In genomic region chr5:39624890-39625289, GRCh38 we compare ENCODE assay signal across 18 cellular contexts.
DNase-seq lines count a peak whose midpoint lies in the region; ATAC-seq and TF ChIP-seq lines count a peak whose summit lies in the region.
"Had no signal": no experiment of that assay in that cellular context is flagged by ENCODE, and none has a peak within 500 bp of the region (broad histone marks: within the 10 kb centered on the region; RNA-seq: fewer than 3 reads in every experiment).

No MANE protein-coding gene starts in this region.

- H3K27ac ChIP-seq in 22Rv1 (peak overlapping the region; percentile 35), OCI-LY3 (ENCODE audit: low read length) (peak overlapping the region; percentile 54), gastroesophageal sphincter (no peak overlapping the region), WERI-Rb-1 (no peak overlapping the region), psoas muscle (no peak overlapping the region)
- H3K27ac ChIP-seq: upper lobe of left lung had no signal

- H3K9me3 ChIP-seq in OCI-LY3 (ENCODE audit: insufficient read depth, low read length) (no peaks in the 10 kb centered on the region; the same call in 1 of the 2 replicates), gastroesophageal sphincter (no peaks in the 10 kb centered on the region), mucosa of stomach (ENCODE audit: control insufficient read depth, low read length) (no peaks in the 10 kb centered on the region), WERI-Rb-1 (ENCODE audit: severe bottlenecking) (no peaks in the 10 kb centered on the region), psoas muscle (no peaks in the 10 kb centered on the region)
- H3K9me3 ChIP-seq: SK-N-SH, upper lobe of left lung had no signal

- DNase-seq in WERI-Rb-1 (no peak), AG20443 (ENCODE audit: low spot score) (no peak), NCI-H69 (lab: John Stamatoyannopoulos, UW) (no peak), psoas muscle (no peak)
- DNase-seq: activated T-cell treated with anti-CD3 and anti-CD28 coated beads, Interleukin-2, amount 50 U/mL, for 72 hours; cortex of kidney; foreskin melanocyte; NCI-H1694 treated with DMSO at 0.1 percent for 48 hours; NCI-H82; nucleus accumbens; SK-N-SH; stimulated activated CD4-positive, alpha-beta T cell treated with anti-CD3 and anti-CD28 coated beads, Interleukin-2, amount 100 ng/mL, for 24 hours; stimulated activated naive CD8-positive, alpha-beta T cell treated with anti-CD3 and anti-CD28 coated beads, Interleukin-15, amount 100 ng/mL, for 72 hours had no signal

- intact Hi-C loops in psoas muscle (cut with DNase I), result no loop called here

- H3K9ac ChIP-seq in OCI-LY3 (ENCODE audit: low read length), result no peak overlapping the region
- H3K9ac ChIP-seq in mucosa of stomach (ENCODE audit: low read length), result no peak overlapping the region
- H3K9ac ChIP-seq: SK-N-SH had no signal

- TF ChIP-seq CTCF in 22Rv1 (IDR thresholded peaks at IDR 0.05), result no peak
- no peak for TF ChIP-seq CTCF in OCI-LY3 (IDR thresholded peaks at IDR 0.05; ENCODE audit: low read depth, low read length)
- TF ChIP-seq CTCF in gastroesophageal sphincter (IDR thresholded peaks at IDR 0.05), result no peak
- TF ChIP-seq CTCF in WERI-Rb-1 (IDR thresholded peaks at IDR 0.05; ENCODE audit: low read depth, low read length), result no peak
- no peak for TF ChIP-seq CTCF in psoas muscle (IDR thresholded peaks at IDR 0.05)

- H4K20me1 ChIP-seq in OCI-LY3 (ENCODE audit: insufficient read depth, low read length), result no peaks in the 10 kb centered on the region

- ATAC-seq in gastroesophageal sphincter (peak; percentile 17), psoas muscle (no peak)
- ATAC-seq: activated T-cell treated with anti-CD3 and anti-CD28 coated beads, Interleukin-2, amount 50 U/mL, for 72 hours; stimulated activated naive CD8-positive, alpha-beta T cell treated with anti-CD3 and anti-CD28 coated beads, Interleukin-15, amount 100 ng/mL, for 72 hours had no signal

- no peaks in the 10 kb centered on the region for H3K79me2 ChIP-seq in OCI-LY3 (ENCODE audit: low read length)

- H3K36me3 ChIP-seq in OCI-LY3 (replicated peaks; ENCODE audit: low read depth, low read length) (peaks cover 5% of the 10 kb centered on the region), gastroesophageal sphincter (no peaks in the 10 kb centered on the region), mucosa of stomach (ENCODE audit: control insufficient read depth, insufficient read depth, low read length) (no peaks in the 10 kb centered on the region), WERI-Rb-1 (no peaks in the 10 kb centered on the region), psoas muscle (ENCODE audit: insufficient read depth in 1 of 2, low read depth in 1 of 2) (no peaks in the 10 kb centered on the region)
- H3K36me3 ChIP-seq: upper lobe of left lung had no signal

- no peak overlapping the region; the same call in 1 of the 2 replicates for H3K4me3 ChIP-seq in OCI-LY3 (ENCODE audit: low read length)
- H3K4me3 ChIP-seq in gastroesophageal sphincter, result no peak overlapping the region
- H3K4me3 ChIP-seq in mucosa of stomach (ENCODE audit: low read length), result peak overlapping the region; percentile 5
- H3K4me3 ChIP-seq in WERI-Rb-1 (ENCODE audit: low read depth, low read length), result no peak overlapping the region
- no peak overlapping the region for H3K4me3 ChIP-seq in psoas muscle
- H3K4me3 ChIP-seq: upper lobe of left lung had no signal

- no peak for TF ChIP-seq POLR2A in gastroesophageal sphincter (IDR thresholded peaks at IDR 0.05)

- WGBS in gastroesophageal sphincter (ENCODE audit: low coverage in 1 of 2), 2 donors, result 31 to 68% methylated on average over 2 of the region's 2 CpGs
- WGBS in psoas muscle, 3 donors, result 61 to 74% (median 62%) methylated on average over 2 of the region's 2 CpGs

- H3K4me2 ChIP-seq in OCI-LY3 (ENCODE audit: low read length), result peak overlapping the region; percentile 32
- H3K4me2 ChIP-seq: SK-N-SH had no signal

- H3K27me3 ChIP-seq in OCI-LY3 (ENCODE audit: low read depth, low read length) (no peaks in the 10 kb centered on the region), gastroesophageal sphincter (peaks cover 6% of the 10 kb centered on the region), mucosa of stomach (ENCODE audit: control insufficient read depth, insufficient read depth, low read length) (no peaks in the 10 kb centered on the region), WERI-Rb-1 (ENCODE audit: insufficient read depth, low read depth, severe bottlenecking) (no peaks in the 10 kb centered on the region), psoas muscle (ENCODE audit: insufficient read depth in 3 of 3, low read length in 2 of 3) (no peaks in the 10 kb centered on the region)
- H3K27me3 ChIP-seq: upper lobe of left lung had no signal

- no peak for TF ChIP-seq EP300 in gastroesophageal sphincter (IDR thresholded peaks at IDR 0.05)

- peaks cover 24% of the 10 kb centered on the region for H3K4me1 ChIP-seq in OCI-LY3 (ENCODE audit: low read length)
- no peaks in the 10 kb centered on the region for H3K4me1 ChIP-seq in gastroesophageal sphincter
- peaks cover 13% of the 10 kb centered on the region for H3K4me1 ChIP-seq in mucosa of stomach (ENCODE audit: control insufficient read depth, insufficient read depth, low read length)
- no peaks in the 10 kb centered on the region for H3K4me1 ChIP-seq in psoas muscle
- H3K4me1 ChIP-seq: upper lobe of left lung had no signal

- H2AFZ ChIP-seq in OCI-LY3 (ENCODE audit: low read depth, low read length), result no peak overlapping the region

Comparison
In these comparisons a context has a peak if more than half of its experiments do, and no peak if none do; other contexts are left out.
1. H3K27ac ChIP-seq: peak in 22Rv1 (single experiment) and OCI-LY3 (single experiment); none in gastroesophageal sphincter (0 of 4), WERI-Rb-1 (single experiment) and psoas muscle (single experiment).